ENCODE assay signal across 8 cellular contexts in the genomic region with DNA sequence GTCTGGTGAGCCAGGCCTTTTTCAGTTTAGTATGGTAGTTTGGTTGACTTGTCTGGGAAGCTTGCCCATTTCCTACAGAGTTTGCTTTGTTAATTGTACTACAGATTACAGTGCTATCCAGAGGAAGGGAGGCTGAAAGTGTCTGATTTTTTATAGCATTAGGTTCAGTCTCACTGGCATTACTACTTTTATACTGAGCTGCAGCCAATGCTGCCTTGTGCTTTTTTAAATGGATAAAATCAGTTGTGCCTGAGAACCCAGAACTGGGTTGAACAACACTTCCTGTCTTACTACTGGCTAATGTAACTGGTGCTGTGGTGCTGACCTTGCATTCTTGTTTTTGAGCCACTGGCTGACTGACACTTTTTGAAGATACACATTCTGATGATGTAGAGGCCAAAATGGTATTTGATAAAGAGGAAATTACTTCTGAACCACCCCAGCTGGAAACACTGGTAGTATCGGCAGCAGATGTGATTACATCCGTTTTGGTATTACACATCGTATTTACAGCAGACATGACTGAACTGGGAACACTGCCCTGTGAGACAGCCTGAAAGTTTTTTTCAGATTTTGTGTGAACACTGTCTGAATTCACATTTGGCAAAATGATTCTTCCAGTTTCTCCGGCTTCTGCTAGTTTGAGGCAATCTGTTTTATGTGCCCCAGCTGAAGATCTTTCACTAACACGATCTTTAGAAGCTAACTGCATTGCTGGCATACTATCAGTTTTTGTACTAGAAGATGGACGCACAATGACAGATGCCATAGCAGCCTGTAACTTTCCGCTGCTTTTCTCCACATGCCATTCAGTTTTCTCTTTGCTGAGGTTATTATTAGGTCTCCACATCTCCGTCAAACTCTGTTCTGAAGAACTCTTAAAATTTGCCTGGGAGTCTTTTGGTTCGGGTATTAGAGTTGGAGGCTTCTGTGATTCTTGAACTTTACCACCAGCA.
DNase-seq lines count a peak whose midpoint lies in the region; ATAC-seq and TF ChIP-seq lines count a peak whose summit lies in the region.

No MANE protein-coding gene starts in this region.

- ATAC-seq in HG02759 (IDR thresholded peaks at IDR 0.05; ENCODE audit: unreplicated experiment) (peak; percentile 35), SK-N-SH treated with all-trans-retinoic acid at 6 μM for 48 hours (peak; percentile 77)

- no peaks in the 10 kb centered on the region for H3K27me3 Mint-ChIP-seq in nephron (ENCODE audit: low read depth)

- peak overlapping the region in 2 of 3 experiments; percentile 8 to 72 for H3K4me3 Mint-ChIP-seq in nephron

- TF ChIP-seq CTCF in nephron (IDR thresholded peaks at IDR 0.05; ENCODE audit: unreplicated experiment in 3 of 3), result no peak

- H3K4me1 Mint-ChIP-seq in nephron, result peaks cover 61% of the 10 kb centered on the region

- peak overlapping the region; percentile 79 to 86 (median 85) for H3K27ac Mint-ChIP-seq in nephron

- peaks cover 68% of the 10 kb centered on the region for H3K36me3 Mint-ChIP-seq in nephron (ENCODE audit: low read depth)

- DNase-seq in ELR (ENCODE audit: low read depth) (peak; percentile 58), epithelial cell of prostate (ENCODE audit: low read depth, low spot score) (peak; percentile 6), retina (no peak), LoVo (ENCODE audit: low spot score) (no peak)
- no peak for DNase-seq in activated CD8-positive, alpha-beta memory T cell treated with anti-CD3 and anti-CD28 coated beads, Interleukin-2, amount 50 U/mL, for 48 hours

- peak overlapping the region; percentile 4 for H3K27ac ChIP-seq in epithelial cell of prostate

- no peaks in the 10 kb centered on the region for H3K9me3 Mint-ChIP-seq in nephron

TF ChIP-seq in SK-N-SH treated with all-trans-retinoic acid at 6 μM for 48 hours, 23 proteins besides CTCF, POLR2A, EP300 and RAD21:
- TF ChIP-seq ISL1 (CRISPR knock-in tag; IDR thresholded peaks at IDR 0.05) (peak; percentile 36; the same call in 1 of the 2 replicates), SNAI2 (CRISPR knock-in tag; IDR thresholded peaks at IDR 0.05) (no peak), ZNF70 (CRISPR knock-in tag; IDR thresholded peaks at IDR 0.05) (no peak)

Comparison
In these comparisons a context has a peak if more than half of its experiments do, and no peak if none do; other contexts are left out.
1. DNase-seq: peak in ELR (single experiment) and epithelial cell of prostate (single experiment); none in retina (single experiment), LoVo (single experiment) and activated CD8-positive, alpha-beta memory T cell treated with anti-CD3 and anti-CD28 coated beads, Interleukin-2, amount 50 U/mL, for 48 hours (single experiment).